Comparison of ENCODE assay signal across 11 cellular contexts in the genomic region with DNA sequence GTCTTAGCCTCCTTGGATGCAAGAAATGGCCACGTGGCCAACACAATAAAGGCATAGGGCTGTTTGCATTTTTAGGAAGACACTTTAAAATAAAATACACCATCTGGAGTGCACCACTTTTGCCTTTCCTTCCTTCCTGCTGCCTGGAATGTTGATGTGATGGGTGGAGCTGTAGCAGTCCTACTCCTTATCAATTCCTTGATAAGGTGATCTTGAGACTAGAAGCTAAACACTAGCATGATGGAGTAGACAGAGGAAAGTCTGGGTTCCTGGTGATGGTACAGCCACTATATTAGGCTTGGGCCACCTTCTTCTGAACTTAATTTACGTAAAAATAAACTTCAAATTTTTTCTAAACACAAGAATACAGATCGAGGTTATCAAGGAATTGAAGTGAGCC. TPM values are rescaled to one million over a fixed set of nuclear protein-coding genes. Genes with fewer than 3 reads are reported as not detected.
"Had no signal": no experiment of that assay in that cellular context is flagged by ENCODE, and none has a peak within 500 bp of the region (broad histone marks: within the 10 kb centered on the region; RNA-seq: fewer than 3 reads in every experiment).

No MANE protein-coding gene starts in this region.

- H3K9ac ChIP-seq: KMS-11 had no signal

- H3K4me2 ChIP-seq: KMS-11 had no signal

- DNase-seq: H7, HFFc6, KBM-7 had no signal

- H3K4me3 ChIP-seq: HAP-1 had no signal

- ATAC-seq: HCT116, HepG2 had no signal

- H3K27ac ChIP-seq: HL-60, KMS-11 had no signal

- FAIRE-seq: HepG2 had no signal

- H3K4me1 ChIP-seq: HAP-1 had no signal

- H3K9me3 ChIP-seq: HAP-1 had no signal

- H3K36me3 ChIP-seq: HAP-1 had no signal

RNA-seq across cellular contexts. Expression of a gene that starts 2.9 kb away (rescaled TPM):
- total RNA-seq: H4, HFFc6, HT1080 had no signal
- polyA plus RNA-seq: IgD-negative memory B cell had no signal
